In genomic region chr12:121214855-121215745, GRCh38 we compare ENCODE assay signal across 8 cellular contexts. TPM values are rescaled to one million over a fixed set of nuclear protein-coding genes. Genes with fewer than 3 reads are reported as not detected.
DNase-seq lines count a peak whose midpoint lies in the region; ATAC-seq, FAIRE-seq and TF ChIP-seq lines count a peak whose summit lies in the region.

No MANE protein-coding gene starts in this region.

- FAIRE-seq in GM18507 (lab: Jason Lieb, UNC) = peak; percentile 74
- peak; percentile 57 for FAIRE-seq in pancreas (lab: Jason Lieb, UNC)

- H3K36me3 ChIP-seq in pancreas = no peaks in the 10 kb centered on the region

- intact Hi-C loops in pancreas (cut with DNase I) = no loop called here

- H3K27ac ChIP-seq in pancreas = peak overlapping the region; percentile 41 to 93 (median 74)

- ATAC-seq in esophagus mucosa = peak; percentile 46
- ATAC-seq in pancreas = peak; percentile 71 to 77 (median 72)
- ATAC-seq in GM21825 (IDR thresholded peaks at IDR 0.05; ENCODE audit: unreplicated experiment) = no peak

- H3K27me3 ChIP-seq in pancreas = no peaks in the 10 kb centered on the region

- H3K4me1 ChIP-seq in pancreas = peaks cover 36 to 56% (median 46%) of the 10 kb centered on the region in 3 donors

- 34 to 35% methylated on average over 14 of the region's 14 CpGs for WGBS in pancreas, 2 donors

- no peak overlapping the region for H3K4me3 ChIP-seq in pancreas

- in situ Hi-C loops in SK-MEL-5 (cut with HindIII; ENCODE audit: low pct_unique_long_range_greater_than_20kb, low sequenced_read_pairs) = no loop called here

- no peak for DNase-seq in GM18507 (ENCODE audit: extremely low spot score, insufficient read length, low read depth)
- DNase-seq in SK-MEL-5 (ENCODE audit: low read depth, low spot score) = peak; percentile 61
- DNase-seq in pancreas = peak in 4 of 6 donors; percentile 30 to 83 (median 73)
- DNase-seq in cerebellar nuclear complex (lab: John Stamatoyannopoulos, UW) = no peak
- no peak for DNase-seq in SKM-1 treated with dmso at 0.1 percent for 144 hours (lab: John Stamatoyannopoulos, UW; ENCODE audit: unreplicated experiment)
- DNase-seq in activated CD4-positive, CD25-positive, alpha-beta regulatory T cell treated with anti-CD3 and anti-CD28 coated beads, Interleukin-2, amount 50 U/mL, for 72 hours = no peak

- H3K9me3 ChIP-seq in pancreas = no peaks in the 10 kb centered on the region

- no peak for TF ChIP-seq CTCF in pancreas (IDR thresholded peaks at IDR 0.05)

RNA-seq across cellular contexts. Expression of gene P2RX4, which starts 5.2 kb away (rescaled TPM):
- total RNA-seq in SK-MEL-5 (2014; rRNA removed; shearing (Covaris generic)) = 158 and 169 TPM in 2 replicates
- polyA plus RNA-seq in SK-MEL-5 (2015; cell fraction: cytosol; rRNA removed) = 274 and 290 TPM in 2 replicates
- polyA plus RNA-seq in SK-MEL-5 (2015; cell fraction: nucleus; rRNA removed) = 78.0 and 87.2 TPM in 2 replicates
- total RNA-seq in esophagus mucosa (5.0 TPM), pancreas (10 to 100 TPM; 27.5 to 60.1 (median 33.3) TPM)
- 10 to 100 TPM; 31.4 to 34.0 TPM for polyA plus RNA-seq in pancreas

Comparison
In these comparisons a context has a peak if more than half of its experiments do, and no peak if none do; other contexts are left out.
1. DNase-seq: peak in SK-MEL-5 (single experiment) and pancreas (4 of 6); none in GM18507 (single experiment), cerebellar nuclear complex (0 of 2), SKM-1 treated with dmso at 0.1 percent for 144 hours (single experiment) and activated CD4-positive, CD25-positive, alpha-beta regulatory T cell treated with anti-CD3 and anti-CD28 coated beads, Interleukin-2, amount 50 U/mL, for 72 hours (single experiment).